21 cellular contexts compared by ENCODE assay signal in genomic region chr2:129710670-129711495, GRCh38.
A peak's percentile ranks its signal among the peaks of the same experiment; 100 is the strongest.
DNase-seq lines count a peak whose midpoint lies in the region; ATAC-seq, FAIRE-seq and TF ChIP-seq lines count a peak whose summit lies in the region.
"Had no signal": no experiment of that assay in that cellular context is flagged by ENCODE, and none has a peak within 500 bp of the region (broad histone marks: within the 10 kb centered on the region; RNA-seq: fewer than 3 reads in every experiment).

No MANE protein-coding gene starts in this region.

- BruUV-seq in HepG2 (replicated peaks; lab: Mats Ljungman, UMichigan) = no TSS peak

- POLR2A ChIA-PET in HepG2 (lab: Yijun Ruan, JAX) = no interaction called here
- POLR2A ChIA-PET in HEK293T (lab: Yijun Ruan, JAX) = no interaction called here

- CTCF ChIA-PET in HepG2 (lab: Yijun Ruan, JAX; ENCODE audit: low intra/inter-chr PET ratio, low total read pairs) = no interaction called here
- CTCF ChIA-PET in HEK293T (lab: Yijun Ruan, JAX) = no interaction called here

- H4K20me1 ChIP-seq in HepG2 (ENCODE audit: insufficient read depth, low read length) = no peaks in the 10 kb centered on the region

- 39% methylated on average over 31 of the region's 32 CpGs for WGBS in HepG2 (ENCODE audit: low lambda C conversion rate)
- 82% methylated on average over 14 of the region's 32 CpGs for WGBS in right lobe of liver (ENCODE audit: insufficient coverage, low coverage, low lambda C conversion rate, missing lambda C conversion rate)
- WGBS in esophagus muscularis mucosa = 91% methylated on average over 32 of the region's 32 CpGs

- TF ChIP-seq CTCF in HepG2 (CRISPR knock-in tag; IDR thresholded peaks at IDR 0.05) = no peak
- TF ChIP-seq CTCF in right lobe of liver (IDR thresholded peaks at IDR 0.05) = no peak
- no peak for TF ChIP-seq CTCF in esophagus muscularis mucosa (IDR thresholded peaks at IDR 0.05)
- TF ChIP-seq CTCF in mucosa of descending colon (IDR thresholded peaks at IDR 0.05) = no peak

- H2AFZ ChIP-seq in HepG2 (ENCODE audit: low read length) = no peak overlapping the region
- H2AFZ ChIP-seq: PC-9 had no signal

- no peaks in the 10 kb centered on the region for H3K4me1 ChIP-seq in HepG2 (ENCODE audit: insufficient read depth, low read length)
- no peaks in the 10 kb centered on the region for H3K4me1 ChIP-seq in right lobe of liver
- H3K4me1 ChIP-seq in esophagus muscularis mucosa = no peaks in the 10 kb centered on the region
- no peaks in the 10 kb centered on the region for H3K4me1 ChIP-seq in mucosa of descending colon (ENCODE audit: low read depth)
- H3K4me1 ChIP-seq: A549, SJCRH30 had no signal

- peaks cover 26% of the 10 kb centered on the region for H3K27me3 Mint-ChIP-seq in stimulated activated memory B cell treated with anti-CD40 and anti-IgM and Interleukin-4, amounts not matched to agents 10 μg/mL and 1 μg/mL and 100 μg/mL, for 72 hours

- no peak overlapping the region for H3K27ac Mint-ChIP-seq in stimulated activated memory B cell treated with anti-CD40 and anti-IgM and Interleukin-4, amounts not matched to agents 10 μg/mL and 1 μg/mL and 100 μg/mL, for 72 hours
- H3K27ac Mint-ChIP-seq: CD8-positive, alpha-beta memory T cell had no signal

- no peak overlapping the region for H3K9ac ChIP-seq in HepG2 (ENCODE audit: insufficient read depth, low read depth, low read length)

- no peaks in the 10 kb centered on the region for H3K4me1 Mint-ChIP-seq in stimulated activated memory B cell treated with anti-CD40 and anti-IgM and Interleukin-4, amounts not matched to agents 10 μg/mL and 1 μg/mL and 100 μg/mL, for 72 hours
- H3K4me1 Mint-ChIP-seq: CD8-positive, alpha-beta memory T cell had no signal

- no peaks in the 10 kb centered on the region for H3K79me2 ChIP-seq in HepG2 (ENCODE audit: insufficient read depth, low read length)

- no peak for ATAC-seq in HepG2
- no peak for ATAC-seq in right lobe of liver
- peak; percentile 32 for ATAC-seq in stimulated activated memory B cell treated with anti-CD40 and anti-IgM and Interleukin-4, amounts not matched to agents 10 μg/mL and 1 μg/mL and 100 μg/mL, for 72 hours
- ATAC-seq in mucosa of descending colon = no peak
- ATAC-seq: A549 had no signal

- no peaks in the 10 kb centered on the region for H3K9me3 Mint-ChIP-seq in stimulated activated memory B cell treated with anti-CD40 and anti-IgM and Interleukin-4, amounts not matched to agents 10 μg/mL and 1 μg/mL and 100 μg/mL, for 72 hours
- H3K9me3 Mint-ChIP-seq: CD8-positive, alpha-beta memory T cell had no signal

- no peaks in the 10 kb centered on the region for H3K36me3 ChIP-seq in HepG2 (replicated peaks in 1 of 2; ENCODE audit: control insufficient read depth in 1 of 2, insufficient read depth in 2 of 2, low read length in 2 of 2)
- no peaks in the 10 kb centered on the region for H3K36me3 ChIP-seq in right lobe of liver
- H3K36me3 ChIP-seq in esophagus muscularis mucosa = no peaks in the 10 kb centered on the region
- no peaks in the 10 kb centered on the region for H3K36me3 ChIP-seq in mucosa of descending colon (ENCODE audit: low read depth)
- H3K36me3 ChIP-seq: SJCRH30 had no signal

- FAIRE-seq in HepG2 (lab: Jason Lieb, UNC) (no peak), GM12891 (lab: Jason Lieb, UNC) (no peak)
- FAIRE-seq: A549, H54 had no signal

- H3K27ac ChIP-seq in HepG2 (ENCODE audit: extremely low read length, insufficient read depth, low read length) (no peak overlapping the region), right lobe of liver (no peak overlapping the region), esophagus muscularis mucosa (replicated peaks in 1 of 4) (no peak overlapping the region)
- H3K27ac ChIP-seq: A549, PC-9, RWPE1, SJCRH30 had no signal

- TF ChIP-seq POLR2A in HepG2 (IDR thresholded peaks at IDR 0.05; ENCODE audit: insufficient read depth in 1 of 2, low read depth in 2 of 2, low read length in 2 of 2) = no peak
- TF ChIP-seq POLR2A in right lobe of liver (IDR thresholded peaks at IDR 0.05) = no peak
- no peak for TF ChIP-seq POLR2A in esophagus muscularis mucosa (IDR thresholded peaks at IDR 0.05; ENCODE audit: low read depth)
- TF ChIP-seq POLR2A in GM12891 (IDR thresholded peaks at IDR 0.05; ENCODE audit: low read depth, low read length) = no peak

- TF ChIP-seq EP300 in HepG2 (IDR thresholded peaks at IDR 0.05; ENCODE audit: low read depth in 2 of 2, low read length in 2 of 2) (no peak), HepG2 (CRISPR knock-in tag; IDR thresholded peaks at IDR 0.05; ENCODE audit: borderline replicate concordance) (no peak), esophagus muscularis mucosa (IDR thresholded peaks at IDR 0.05) (no peak)

- TF ChIP-seq RAD21 in HepG2 (CRISPR knock-in tag; IDR thresholded peaks at IDR 0.05) = no peak

- H3K9me3 ChIP-seq in HepG2 (ENCODE audit: low read length) (no peaks in the 10 kb centered on the region), right lobe of liver (no peaks in the 10 kb centered on the region), esophagus muscularis mucosa (no peaks in the 10 kb centered on the region), mucosa of descending colon (no peaks in the 10 kb centered on the region)
- H3K9me3 ChIP-seq: A549, SJCRH30 had no signal

- in situ Hi-C loops in HepG2 (cut with HindIII; ENCODE audit: extremely low pct_ligation_motif_present, low pct_unique_long_range_greater_than_20kb) = no loop called here

- peaks cover 0 to 5% of the 10 kb centered on the region in 2 experiments; a peak in 2 of 5 replicates for H3K27me3 ChIP-seq in HepG2 (ENCODE audit: control insufficient read depth in 1 of 2, insufficient read depth in 2 of 2, low read length in 2 of 2)
- H3K27me3 ChIP-seq in right lobe of liver = no peaks in the 10 kb centered on the region
- H3K27me3 ChIP-seq in esophagus muscularis mucosa = no peaks in the 10 kb centered on the region

- no peaks in the 10 kb centered on the region for H3K36me3 Mint-ChIP-seq in stimulated activated memory B cell treated with anti-CD40 and anti-IgM and Interleukin-4, amounts not matched to agents 10 μg/mL and 1 μg/mL and 100 μg/mL, for 72 hours
- H3K36me3 Mint-ChIP-seq: CD8-positive, alpha-beta memory T cell had no signal

- no peak overlapping the region for H3K4me2 ChIP-seq in HepG2 (ENCODE audit: low read depth, low read length)
- H3K4me2 ChIP-seq: A549, PC-9 had no signal

- DNase-seq in HepG2 (ENCODE audit: low spot score) = no peak
- no peak for DNase-seq in right lobe of liver
- peak; percentile 2 for DNase-seq in HEK293T (ENCODE audit: extremely low spot score)
- peak; percentile 82 for DNase-seq in esophagus muscularis mucosa (ENCODE audit: extremely low spot score)
- DNase-seq in NCI-H69 (lab: John Stamatoyannopoulos, UW) = no peak
- no peak for DNase-seq in GM12891 (ENCODE audit: insufficient read length, low spot score)
- no peak for DNase-seq in mucosa of descending colon
- DNase-seq: C1 segment of cervical spinal cord; CD8-positive, alpha-beta memory T cell; KBM-7; NCI-H1105 treated with DMSO at 0.1 percent for 48 hours; NCI-H1694; NCI-H2081 treated with DMSO at 0.1 percent for 48 hours; NCI-H226; NCI-H524; PC-9; SJCRH30 had no signal

- intact Hi-C loops in HepG2 (cut with micrococcal nuclease; ENCODE audit: unreplicated experiment) = no loop called here
- intact Hi-C loops in right lobe of liver (cut with DNase I) = no loop called here
- intact Hi-C loops in esophagus muscularis mucosa (cut with DNase I) = no loop called here
- intact Hi-C loops in mucosa of descending colon (cut with DNase I, micrococcal nuclease) = no loop called here

- no peak overlapping the region for H3K4me3 ChIP-seq in HepG2 (replicated peaks in 1 of 3; ENCODE audit: insufficient read depth in 1 of 3, low read depth in 2 of 3, low read length in 3 of 3)
- H3K4me3 ChIP-seq in right lobe of liver = no peak overlapping the region
- H3K4me3 ChIP-seq in esophagus muscularis mucosa = no peak overlapping the region
- H3K4me3 ChIP-seq in mucosa of descending colon = no peak overlapping the region
- H3K4me3 ChIP-seq: A549, PC-9, SJCRH30 had no signal

- H3K4me3 Mint-ChIP-seq in stimulated activated memory B cell treated with anti-CD40 and anti-IgM and Interleukin-4, amounts not matched to agents 10 μg/mL and 1 μg/mL and 100 μg/mL, for 72 hours = no peak overlapping the region

TF ChIP-seq in HepG2, 621 proteins besides CTCF, POLR2A, EP300 and RAD21 (continues in another document):
- no peak for TF ChIP-seq GPN1 (CRISPR knock-in tag; IDR thresholded peaks at IDR 0.05; ENCODE audit: borderline replicate concordance)
- peak; percentile 8 to 37; a peak in 1 of 4 replicates for TF ChIP-seq MAFK (conservative IDR thresholded peaks at IDR 0.05 in 1 of 2, IDR thresholded peaks at IDR 0.05 in 1 of 2; ENCODE audit: low read length in 2 of 2)

TF ChIP-seq in HEK293T, 16 proteins besides CTCF, POLR2A, EP300 and RAD21 (continues in another document):
- no peak for TF ChIP-seq PKNOX1 (IDR thresholded peaks at IDR 0.05)
- TF ChIP-seq ZNF384 (IDR thresholded peaks at IDR 0.05) = no peak
- no peak for TF ChIP-seq BHLHE40 (IDR thresholded peaks at IDR 0.05; ENCODE audit: borderline replicate concordance)
- no peak for TF ChIP-seq HDGF (IDR thresholded peaks at IDR 0.05; ENCODE audit: borderline replicate concordance)
- TF ChIP-seq L3MBTL2 (conservative IDR thresholded peaks at IDR 0.05) = no peak
- TF ChIP-seq ARNT (IDR thresholded peaks at IDR 0.05) = no peak

TF ChIP-seq in GM12891, 5 proteins besides CTCF, POLR2A, EP300 and RAD21:
- TF ChIP-seq PAX5 (IDR thresholded peaks at IDR 0.05; ENCODE audit: insufficient read depth, low read length, severe bottlenecking) (no peak), POU2F2 (IDR thresholded peaks at IDR 0.05; ENCODE audit: low read depth, low read length) (no peak), TAF1 (IDR thresholded peaks at IDR 0.05; ENCODE audit: low read depth, low read length) (no peak), SPI1 (IDR thresholded peaks at IDR 0.05; ENCODE audit: low read depth, low read length) (no peak), POLR2AphosphoS5 (IDR thresholded peaks at IDR 0.05; ENCODE audit: low read depth, low read length) (no peak)

Comparison
In these comparisons a context has a peak if more than half of its experiments do, and no peak if none do; other contexts are left out.
1. DNase-seq: peak in HEK293T (single experiment) and esophagus muscularis mucosa (single experiment); none in HepG2 (single experiment), right lobe of liver (0 of 3), NCI-H69 (single experiment), GM12891 (single experiment) and mucosa of descending colon (0 of 3).